In the genomic region with DNA sequence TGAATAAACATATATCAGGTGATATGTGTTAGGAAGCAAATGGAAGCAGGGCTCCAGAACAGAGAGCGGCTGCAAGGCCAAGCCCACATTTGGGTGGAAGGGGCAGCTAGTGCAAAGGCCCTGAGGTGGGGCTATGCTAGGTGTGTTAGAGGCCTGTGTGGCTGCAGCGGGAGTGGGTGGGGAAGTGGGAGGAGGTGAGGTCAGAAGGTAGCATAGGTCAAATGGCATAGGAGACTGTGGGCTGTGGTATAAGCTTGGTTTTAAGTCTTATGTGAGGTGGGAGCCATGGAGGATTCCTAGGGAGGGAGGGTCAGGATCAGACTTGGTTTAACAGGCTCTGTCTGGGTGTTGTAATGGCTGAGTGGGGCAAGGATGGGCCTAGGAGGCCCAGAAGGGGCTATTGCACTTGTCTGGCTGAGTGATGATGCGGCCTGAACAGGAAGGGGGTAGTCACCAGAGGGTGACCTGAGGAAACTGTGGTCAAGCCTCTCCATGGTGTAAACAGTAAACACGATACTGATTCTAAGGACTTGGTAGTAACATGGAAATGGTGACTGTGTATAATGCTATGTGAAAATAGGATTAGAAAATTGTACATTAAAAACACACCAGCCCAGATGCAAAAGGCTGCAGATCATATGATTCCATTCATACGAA, we compare ENCODE assay signal across 3 cellular contexts.
TF ChIP-seq lines count a peak whose summit lies in the region.

No MANE protein-coding gene starts in this region.

TF ChIP-seq in GM12878, 131 proteins besides CTCF, POLR2A, EP300 and RAD21 (continues in another document):
- TF ChIP-seq KLF5 (IDR thresholded peaks at IDR 0.05; ENCODE audit: partially characterized antibody) = no peak
- peak; percentile 46 for TF ChIP-seq IKZF1 (conservative IDR thresholded peaks at IDR 0.05)
- TF ChIP-seq BHLHE40 (IDR thresholded peaks at IDR 0.05; ENCODE audit: borderline replicate concordance in 1 of 2, low read depth in 2 of 2, low read length in 1 of 2) = peak in 1 of 2 experiments; percentile 23; a peak in 1 of 4 replicates
- TF ChIP-seq IKZF2 (IDR thresholded peaks at IDR 0.05) = peak; percentile 67; a peak in 3 of 4 replicates
- no peak for TF ChIP-seq PAX8 (IDR thresholded peaks at IDR 0.05)
- peak; percentile 59 for TF ChIP-seq BCL11A (IDR thresholded peaks at IDR 0.05; ENCODE audit: low read depth, low read length)
- 0 out of 2 replicates have a peak, but pooled peaks have one; percentile 29 for TF ChIP-seq SIN3A (IDR thresholded peaks at IDR 0.05; ENCODE audit: low read depth, low read length)
- peak; percentile 66; the same call in 1 of the 2 replicates for TF ChIP-seq NFIC (IDR thresholded peaks at IDR 0.05; ENCODE audit: low read depth, low read length)
- no peak for TF ChIP-seq NKRF (conservative IDR thresholded peaks at IDR 0.05)
- TF ChIP-seq SP1 (IDR thresholded peaks at IDR 0.05; ENCODE audit: low read depth, low read length) = peak; percentile 39
- no peak for TF ChIP-seq TBL1XR1 (IDR thresholded peaks at IDR 0.05; ENCODE audit: low read depth, low read length)
- TF ChIP-seq ZBTB11 (CRISPR knock-in tag; IDR thresholded peaks at IDR 0.05) = no peak
- no peak for TF ChIP-seq TCF3 (IDR thresholded peaks at IDR 0.05; ENCODE audit: borderline replicate concordance, insufficient read depth, low read depth, low read length)
- no peak for TF ChIP-seq LARP7 (IDR thresholded peaks at IDR 0.05)
- no peak for TF ChIP-seq HDAC2 (IDR thresholded peaks at IDR 0.05)

TF ChIP-seq in neural cell, 6 proteins besides CTCF, POLR2A, EP300 and RAD21:
- no peak for TF ChIP-seq MXI1 (conservative IDR thresholded peaks at IDR 0.05; ENCODE audit: poor library complexity, severe bottlenecking)
- no peak for TF ChIP-seq POLR2AphosphoS5 (IDR thresholded peaks at IDR 0.05)
- no peak for TF ChIP-seq TAF1 (IDR thresholded peaks at IDR 0.05; ENCODE audit: low read depth)
- no peak for TF ChIP-seq EZH2 (IDR thresholded peaks at IDR 0.05; ENCODE audit: borderline replicate concordance, insufficient read depth, low read length, poor library complexity, severe bottlenecking)
- no peak for TF ChIP-seq SMC3 (conservative IDR thresholded peaks at IDR 0.05; ENCODE audit: poor library complexity)
- TF ChIP-seq, protein P1, sequence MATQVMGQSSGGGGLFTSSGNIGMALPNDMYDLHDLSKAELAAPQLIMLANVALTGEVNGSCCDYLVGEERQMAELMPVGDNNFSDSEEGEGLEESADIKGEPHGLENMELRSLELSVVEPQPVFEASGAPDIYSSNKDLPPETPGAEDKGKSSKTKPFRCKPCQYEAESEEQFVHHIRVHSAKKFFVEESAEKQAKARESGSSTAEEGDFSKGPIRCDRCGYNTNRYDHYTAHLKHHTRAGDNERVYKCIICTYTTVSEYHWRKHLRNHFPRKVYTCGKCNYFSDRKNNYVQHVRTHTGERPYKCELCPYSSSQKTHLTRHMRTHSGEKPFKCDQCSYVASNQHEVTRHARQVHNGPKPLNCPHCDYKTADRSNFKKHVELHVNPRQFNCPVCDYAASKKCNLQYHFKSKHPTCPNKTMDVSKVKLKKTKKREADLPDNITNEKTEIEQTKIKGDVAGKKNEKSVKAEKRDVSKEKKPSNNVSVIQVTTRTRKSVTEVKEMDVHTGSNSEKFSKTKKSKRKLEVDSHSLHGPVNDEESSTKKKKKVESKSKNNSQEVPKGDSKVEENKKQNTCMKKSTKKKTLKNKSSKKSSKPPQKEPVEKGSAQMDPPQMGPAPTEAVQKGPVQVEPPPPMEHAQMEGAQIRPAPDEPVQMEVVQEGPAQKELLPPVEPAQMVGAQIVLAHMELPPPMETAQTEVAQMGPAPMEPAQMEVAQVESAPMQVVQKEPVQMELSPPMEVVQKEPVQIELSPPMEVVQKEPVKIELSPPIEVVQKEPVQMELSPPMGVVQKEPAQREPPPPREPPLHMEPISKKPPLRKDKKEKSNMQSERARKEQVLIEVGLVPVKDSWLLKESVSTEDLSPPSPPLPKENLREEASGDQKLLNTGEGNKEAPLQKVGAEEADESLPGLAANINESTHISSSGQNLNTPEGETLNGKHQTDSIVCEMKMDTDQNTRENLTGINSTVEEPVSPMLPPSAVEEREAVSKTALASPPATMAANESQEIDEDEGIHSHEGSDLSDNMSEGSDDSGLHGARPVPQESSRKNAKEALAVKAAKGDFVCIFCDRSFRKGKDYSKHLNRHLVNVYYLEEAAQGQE (IDR thresholded peaks at IDR 0.05; ENCODE audit: borderline replicate concordance) = no peak

TF ChIP-seq in GM23338, 12 proteins besides CTCF, POLR2A, EP300 and RAD21:
- TF ChIP-seq, protein P1 (IDR thresholded peaks at IDR 0.05; ENCODE audit: unreplicated experiment) = no peak
- TF ChIP-seq EZH2 (IDR thresholded peaks at IDR 0.05; ENCODE audit: low read depth, unreplicated experiment) (no peak), ETS1 (IDR thresholded peaks at IDR 0.05) (no peak), NANOG (IDR thresholded peaks at IDR 0.05; ENCODE audit: borderline replicate concordance) (no peak), EZH2phosphoT487 (IDR thresholded peaks at IDR 0.05; ENCODE audit: unreplicated experiment) (no peak), ZNF331 (CRISPR knock-in tag; IDR thresholded peaks at IDR 0.05; ENCODE audit: low read depth) (no peak), STAT1 (IDR thresholded peaks at IDR 0.05; ENCODE audit: unreplicated experiment) (no peak)
- TF ChIP-seq, protein P2, sequence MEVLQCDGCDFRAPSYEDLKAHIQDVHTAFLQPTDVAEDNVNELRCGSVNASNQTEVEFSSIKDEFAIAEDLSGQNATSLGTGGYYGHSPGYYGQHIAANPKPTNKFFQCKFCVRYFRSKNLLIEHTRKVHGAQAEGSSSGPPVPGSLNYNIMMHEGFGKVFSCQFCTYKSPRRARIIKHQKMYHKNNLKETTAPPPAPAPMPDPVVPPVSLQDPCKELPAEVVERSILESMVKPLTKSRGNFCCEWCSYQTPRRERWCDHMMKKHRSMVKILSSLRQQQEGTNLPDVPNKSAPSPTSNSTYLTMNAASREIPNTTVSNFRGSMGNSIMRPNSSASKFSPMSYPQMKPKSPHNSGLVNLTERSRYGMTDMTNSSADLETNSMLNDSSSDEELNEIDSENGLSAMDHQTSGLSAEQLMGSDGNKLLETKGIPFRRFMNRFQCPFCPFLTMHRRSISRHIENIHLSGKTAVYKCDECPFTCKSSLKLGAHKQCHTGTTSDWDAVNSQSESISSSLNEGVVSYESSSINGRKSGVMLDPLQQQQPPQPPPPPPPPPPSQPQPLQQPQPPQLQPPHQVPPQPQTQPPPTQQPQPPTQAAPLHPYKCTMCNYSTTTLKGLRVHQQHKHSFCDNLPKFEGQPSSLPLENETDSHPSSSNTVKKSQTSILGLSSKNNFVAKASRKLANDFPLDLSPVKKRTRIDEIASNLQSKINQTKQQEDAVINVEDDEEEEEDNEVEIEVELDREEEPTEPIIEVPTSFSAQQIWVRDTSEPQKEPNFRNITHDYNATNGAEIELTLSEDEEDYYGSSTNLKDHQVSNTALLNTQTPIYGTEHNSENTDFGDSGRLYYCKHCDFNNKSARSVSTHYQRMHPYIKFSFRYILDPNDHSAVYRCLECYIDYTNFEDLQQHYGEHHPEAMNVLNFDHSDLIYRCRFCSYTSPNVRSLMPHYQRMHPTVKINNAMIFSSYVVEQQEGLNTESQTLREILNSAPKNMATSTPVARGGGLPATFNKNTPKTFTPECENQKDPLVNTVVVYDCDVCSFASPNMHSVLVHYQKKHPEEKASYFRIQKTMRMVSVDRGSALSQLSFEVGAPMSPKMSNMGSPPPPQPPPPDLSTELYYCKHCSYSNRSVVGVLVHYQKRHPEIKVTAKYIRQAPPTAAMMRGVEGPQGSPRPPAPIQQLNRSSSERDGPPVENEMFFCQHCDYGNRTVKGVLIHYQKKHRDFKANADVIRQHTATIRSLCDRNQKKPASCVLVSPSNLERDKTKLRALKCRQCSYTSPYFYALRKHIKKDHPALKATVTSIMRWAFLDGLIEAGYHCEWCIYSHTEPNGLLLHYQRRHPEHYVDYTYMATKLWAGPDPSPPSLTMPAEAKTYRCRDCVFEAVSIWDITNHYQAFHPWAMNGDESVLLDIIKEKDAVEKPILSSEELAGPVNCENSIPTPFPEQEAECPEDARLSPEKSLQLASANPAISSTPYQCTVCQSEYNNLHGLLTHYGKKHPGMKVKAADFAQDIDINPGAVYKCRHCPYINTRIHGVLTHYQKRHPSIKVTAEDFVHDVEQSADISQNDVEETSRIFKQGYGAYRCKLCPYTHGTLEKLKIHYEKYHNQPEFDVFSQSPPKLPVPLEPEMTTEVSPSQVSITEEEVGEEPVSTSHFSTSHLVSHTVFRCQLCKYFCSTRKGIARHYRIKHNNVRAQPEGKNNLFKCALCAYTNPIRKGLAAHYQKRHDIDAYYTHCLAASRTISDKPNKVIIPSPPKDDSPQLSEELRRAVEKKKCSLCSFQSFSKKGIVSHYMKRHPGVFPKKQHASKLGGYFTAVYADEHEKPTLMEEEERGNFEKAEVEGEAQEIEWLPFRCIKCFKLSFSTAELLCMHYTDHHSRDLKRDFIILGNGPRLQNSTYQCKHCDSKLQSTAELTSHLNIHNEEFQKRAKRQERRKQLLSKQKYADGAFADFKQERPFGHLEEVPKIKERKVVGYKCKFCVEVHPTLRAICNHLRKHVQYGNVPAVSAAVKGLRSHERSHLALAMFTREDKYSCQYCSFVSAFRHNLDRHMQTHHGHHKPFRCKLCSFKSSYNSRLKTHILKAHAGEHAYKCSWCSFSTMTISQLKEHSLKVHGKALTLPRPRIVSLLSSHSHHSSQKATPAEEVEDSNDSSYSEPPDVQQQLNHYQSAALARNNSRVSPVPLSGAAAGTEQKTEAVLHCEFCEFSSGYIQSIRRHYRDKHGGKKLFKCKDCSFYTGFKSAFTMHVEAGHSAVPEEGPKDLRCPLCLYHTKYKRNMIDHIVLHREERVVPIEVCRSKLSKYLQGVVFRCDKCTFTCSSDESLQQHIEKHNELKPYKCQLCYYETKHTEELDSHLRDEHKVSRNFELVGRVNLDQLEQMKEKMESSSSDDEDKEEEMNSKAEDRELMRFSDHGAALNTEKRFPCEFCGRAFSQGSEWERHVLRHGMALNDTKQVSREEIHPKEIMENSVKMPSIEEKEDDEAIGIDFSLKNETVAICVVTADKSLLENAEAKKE (CRISPR knock-in tag; IDR thresholded peaks at IDR 0.05) = no peak
